10 cellular contexts compared by ENCODE assay signal in the genomic region with DNA sequence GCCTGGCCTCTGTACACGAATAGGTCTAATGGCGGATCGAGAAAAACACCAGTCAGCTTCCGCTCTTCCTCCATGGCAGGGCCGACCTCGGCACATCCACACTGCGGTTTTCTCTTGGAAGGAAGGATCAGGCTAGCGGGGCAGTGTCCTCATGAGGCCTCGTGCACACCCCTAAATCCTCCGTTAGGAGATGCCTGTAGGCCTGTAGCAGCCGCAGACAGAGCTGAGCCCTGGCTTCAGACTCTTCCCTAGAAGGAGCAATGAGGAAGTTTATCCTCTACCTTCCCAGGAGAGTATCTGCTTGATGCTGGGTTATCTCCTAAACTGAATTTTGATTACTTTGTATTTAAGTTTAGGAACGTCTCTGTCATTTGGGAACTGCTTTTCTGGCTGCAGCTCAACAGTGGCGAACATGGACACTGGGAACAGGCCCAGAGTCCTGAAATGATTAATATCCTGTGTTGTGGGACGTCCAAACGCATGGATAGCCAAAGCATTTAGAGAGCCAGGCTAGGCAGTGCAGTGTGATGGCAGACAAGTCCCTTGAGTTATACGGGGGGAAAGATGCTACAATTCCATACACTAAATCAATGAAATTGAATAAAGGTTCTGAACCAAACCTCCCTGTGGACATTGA. TPM values are rescaled to one million over a fixed set of nuclear protein-coding genes. Genes with fewer than 3 reads are reported as not detected.
A peak's percentile ranks its signal among the peaks of the same experiment; 100 is the strongest.
DNase-seq lines count a peak whose midpoint lies in the region; ATAC-seq and TF ChIP-seq lines count a peak whose summit lies in the region.
"Had no signal": no experiment of that assay in that cellular context is flagged by ENCODE, and none has a peak within 500 bp of the region (broad histone marks: within the 10 kb centered on the region; RNA-seq: fewer than 3 reads in every experiment).

No MANE protein-coding gene starts in this region.

- peaks cover 7 to 23% of the 10 kb centered on the region in 2 experiments; a peak in 3 of 4 replicates for H3K4me1 ChIP-seq in SK-N-SH (ENCODE audit: control insufficient read depth in 1 of 2, insufficient read depth in 2 of 2, low read depth in 1 of 2, low read length in 1 of 2)

- H3K9ac ChIP-seq in SK-N-SH: peak overlapping the region; percentile 74

- H3K9me3 ChIP-seq in SK-N-SH: no peaks in the 10 kb centered on the region

- POLR2A ChIA-PET in SK-N-SH (lab: Yijun Ruan, JAX): no interaction called here

- peaks cover 18% of the 10 kb centered on the region for H3F3A ChIP-seq in SK-N-SH (replicated peaks; ENCODE audit: insufficient read depth)

- H3K79me2 ChIP-seq in SK-N-SH (ENCODE audit: insufficient read depth): no peaks in the 10 kb centered on the region

- intact Hi-C loops in posterior vena cava (cut with DNase I): no loop called here

- H3K9me2 ChIP-seq in SK-N-SH: no peaks in the 10 kb centered on the region

- no peaks in the 10 kb centered on the region for H3K36me3 ChIP-seq in SK-N-SH (replicated peaks in 1 of 2; ENCODE audit: control insufficient read depth in 1 of 2, insufficient read depth in 2 of 2, low read length in 1 of 2)

- no peak overlapping the region; a peak in 1 of 4 replicates for H3K4me3 ChIP-seq in SK-N-SH (ENCODE audit: low read depth in 2 of 2, low read length in 1 of 2)

- no peak for ATAC-seq in GM21423 (IDR thresholded peaks at IDR 0.05; ENCODE audit: unreplicated experiment)

- no peaks in the 10 kb centered on the region for H3K27me3 ChIP-seq in SK-N-SH (ENCODE audit: insufficient read depth)

- CTCF ChIA-PET in SK-N-SH (lab: Yijun Ruan, JAX): interaction anchor here (1.2 to 3.5 kb wide), 3 partner anchors 23 to 74 kb away, joined by 4 to 12 read pairs (median 7); no protein-coding TSS in a partner anchor

- peak overlapping the region; percentile 76 to 98; a peak in 3 of 4 replicates for H3K27ac ChIP-seq in SK-N-SH (ENCODE audit: low read depth in 2 of 2, low read length in 1 of 2)

- WGBS in SK-N-SH (ENCODE audit: low lambda C conversion rate): 69% methylated on average over 16 of the region's 16 CpGs

- no peak for TF ChIP-seq RAD21 in SK-N-SH (IDR thresholded peaks at IDR 0.05; ENCODE audit: low read length)

- no peak for TF ChIP-seq CTCF in SK-N-SH (IDR thresholded peaks at IDR 0.05)

- TF ChIP-seq EP300 in SK-N-SH (IDR thresholded peaks at IDR 0.05; ENCODE audit: borderline replicate concordance in 1 of 2, low read depth in 1 of 2, low read length in 1 of 2): no peak

- no peaks in the 10 kb centered on the region for H4K20me1 ChIP-seq in SK-N-SH (ENCODE audit: insufficient read depth)

- peak overlapping the region; percentile 49 for H3K4me2 ChIP-seq in SK-N-SH

- peak overlapping the region; percentile 76 for H2AFZ ChIP-seq in SK-N-SH (ENCODE audit: low read depth)

- peak; percentile 40 for DNase-seq in AG08395 (ENCODE audit: low spot score)
- no peak for DNase-seq in SK-N-SH
- peak; percentile 40 for DNase-seq in glomerular visceral epithelial cell (ENCODE audit: extremely low spot score)
- DNase-seq in posterior vena cava (ENCODE audit: low spot score): peak; percentile 85
- DNase-seq in cerebellar nuclear complex (lab: John Stamatoyannopoulos, UW): no peak
- no peak for DNase-seq in stimulated activated CD8-positive, alpha-beta memory T cell treated with anti-CD3 and anti-CD28 coated beads, Interleukin-4, amount 100 ng/mL, for 48 hours
- no peak for DNase-seq in NCI-H2081 (lab: John Stamatoyannopoulos, UW)
- DNase-seq: activated CD8-positive, alpha-beta memory T cell treated with anti-CD3 and anti-CD28 coated beads, Interleukin-2, amount 50 U/mL, for 4 hours; NCI-H2029 treated with DMSO at 0.1 percent for 48 hours had no signal

TF ChIP-seq in SK-N-SH, 30 proteins besides CTCF, POLR2A, EP300 and RAD21:
- no peak for TF ChIP-seq RCOR1 (IDR thresholded peaks at IDR 0.05; ENCODE audit: low read length)
- no peak for TF ChIP-seq MXI1 (IDR thresholded peaks at IDR 0.05; ENCODE audit: low read depth, low read length)
- TF ChIP-seq TEAD4 (IDR thresholded peaks at IDR 0.05; ENCODE audit: borderline replicate concordance, insufficient read depth): 0 out of 2 replicates have a peak, but pooled peaks have one; percentile 4
- TF ChIP-seq, protein P1, sequence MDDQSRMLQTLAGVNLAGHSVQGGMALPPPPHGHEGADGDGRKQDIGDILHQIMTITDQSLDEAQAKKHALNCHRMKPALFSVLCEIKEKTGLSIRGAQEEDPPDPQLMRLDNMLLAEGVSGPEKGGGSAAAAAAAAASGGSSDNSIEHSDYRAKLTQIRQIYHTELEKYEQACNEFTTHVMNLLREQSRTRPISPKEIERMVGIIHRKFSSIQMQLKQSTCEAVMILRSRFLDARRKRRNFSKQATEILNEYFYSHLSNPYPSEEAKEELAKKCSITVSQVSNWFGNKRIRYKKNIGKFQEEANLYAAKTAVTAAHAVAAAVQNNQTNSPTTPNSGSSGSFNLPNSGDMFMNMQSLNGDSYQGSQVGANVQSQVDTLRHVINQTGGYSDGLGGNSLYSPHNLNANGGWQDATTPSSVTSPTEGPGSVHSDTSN (IDR thresholded peaks at IDR 0.05): peak; percentile 29
TF ChIP-seq in SK-N-SH: peak in this region for 2.

RNA-seq across cellular contexts. Expression of gene BMAL1, which starts 16.5 kb away (rescaled TPM):
- polyA plus RNA-seq in SK-N-SH (2012; rRNA removed): 6.5 and 8.2 TPM in 2 replicates
- polyA plus RNA-seq in SK-N-SH (2012; cell fraction: cytosol; rRNA removed): 7.0 and 7.3 TPM in 2 replicates
- polyA plus RNA-seq in SK-N-SH (2012; cell fraction: nucleus; rRNA removed): 12.0 and 14.1 TPM in 2 replicates
- 10 to 100 TPM; 17.6 to 28.4 TPM for total RNA-seq in posterior vena cava

Comparison
In these comparisons a context has a peak if more than half of its experiments do, and no peak if none do; other contexts are left out.
1. DNase-seq: peak in AG08395 (single experiment), glomerular visceral epithelial cell (single experiment) and posterior vena cava (single experiment); none in SK-N-SH (single experiment), cerebellar nuclear complex (0 of 2), stimulated activated CD8-positive, alpha-beta memory T cell treated with anti-CD3 and anti-CD28 coated beads, Interleukin-4, amount 100 ng/mL, for 48 hours (single experiment) and NCI-H2081 (0 of 2).